Comparison of ENCODE assay signal across 8 cellular contexts in genomic region chr11:289706-290620, GRCh38. TPM values are rescaled to one million over a fixed set of nuclear protein-coding genes. Genes with fewer than 3 reads are reported as not detected.
DNase-seq lines count a peak whose midpoint lies in the region; ATAC-seq and TF ChIP-seq lines count a peak whose summit lies in the region.

No MANE protein-coding gene starts in this region.

- TF ChIP-seq CTCF in astrocyte of the spinal cord (IDR thresholded peaks at IDR 0.05; ENCODE audit: low read depth, low read length) (no peak), lower lobe of right lung (IDR thresholded peaks at IDR 0.05) (no peak), upper lobe of left lung (IDR thresholded peaks at IDR 0.05) (no peak)

- peak; percentile 43 for DNase-seq in activated T-cell treated with anti-CD3 and anti-CD28 coated beads, Interleukin-2, amount 50 U/mL, for 24 hours
- DNase-seq in activated T-cell treated with anti-CD3 and anti-CD28 coated beads for 4 hours (no peak), astrocyte of the spinal cord (ENCODE audit: low read depth, low spot score) (no peak), lower lobe of right lung (peak; percentile 46), upper lobe of left lung (peak; percentile 19 to 76)

- ATAC-seq in lower lobe of right lung (no peak), upper lobe of left lung (ENCODE audit: low FRiP score in 2 of 2) (no peak), HG03196 (IDR thresholded peaks at IDR 0.05; ENCODE audit: unreplicated experiment) (no peak), HG02798 (IDR thresholded peaks at IDR 0.05; ENCODE audit: poor library complexity, unreplicated experiment) (no peak), HG03159 (IDR thresholded peaks at IDR 0.05; ENCODE audit: unreplicated experiment) (no peak)

- intact Hi-C loops in lower lobe of right lung (cut with DNase I), result no loop called here

- no peak overlapping the region for H3K27ac Mint-ChIP-seq in activated T-cell treated with anti-CD3 and anti-CD28 coated beads, Interleukin-2, amount 50 U/mL, for 24 hours

- H3K4me3 Mint-ChIP-seq in activated T-cell treated with anti-CD3 and anti-CD28 coated beads, Interleukin-2, amount 50 U/mL, for 24 hours, result peak overlapping the region; percentile 66

- H3K4me1 Mint-ChIP-seq in activated T-cell treated with anti-CD3 and anti-CD28 coated beads, Interleukin-2, amount 50 U/mL, for 24 hours (ENCODE audit: low read depth), result peaks cover 22% of the 10 kb centered on the region

- peak overlapping the region; percentile 62 for H3K27ac ChIP-seq in lower lobe of right lung
- peak overlapping the region; percentile 81 to 91 (median 81) for H3K27ac ChIP-seq in upper lobe of left lung

- TF ChIP-seq EP300 in upper lobe of left lung (IDR thresholded peaks at IDR 0.05), result no peak

- H3K36me3 ChIP-seq in lower lobe of right lung, result peaks cover 22% of the 10 kb centered on the region
- H3K36me3 ChIP-seq in upper lobe of left lung, result peaks cover 0 to 32% (median 17%) of the 10 kb centered on the region in 4 donors

- H3K27me3 Mint-ChIP-seq in activated T-cell treated with anti-CD3 and anti-CD28 coated beads, Interleukin-2, amount 50 U/mL, for 24 hours, result peaks cover 8% of the 10 kb centered on the region

- H3K27me3 ChIP-seq in lower lobe of right lung (ENCODE audit: low read depth) (no peaks in the 10 kb centered on the region), upper lobe of left lung (no peaks in the 10 kb centered on the region)

- H3K9me3 ChIP-seq in lower lobe of right lung (no peaks in the 10 kb centered on the region), upper lobe of left lung (no peaks in the 10 kb centered on the region)

- H3K4me3 ChIP-seq in astrocyte of the spinal cord (ENCODE audit: low read depth, low read length) (peak overlapping the region; percentile 37), lower lobe of right lung (peak overlapping the region; percentile 77), upper lobe of left lung (peak overlapping the region in 3 of 4 donors; percentile 82 to 88 (median 83))

- H3K9me3 Mint-ChIP-seq in activated T-cell treated with anti-CD3 and anti-CD28 coated beads, Interleukin-2, amount 50 U/mL, for 24 hours, result no peaks in the 10 kb centered on the region

- H3K4me1 ChIP-seq in lower lobe of right lung, result peaks cover 21% of the 10 kb centered on the region
- peaks cover 14 to 25% (median 21%) of the 10 kb centered on the region in 4 donors for H3K4me1 ChIP-seq in upper lobe of left lung

- 82 to 92% methylated on average over 26 to 48 of the region's 48 CpGs for whole genome bisulfite sequencing in upper lobe of left lung, 2 donors

- in situ Hi-C loops in astrocyte of the spinal cord (cut with HindIII; ENCODE audit: low sequenced_read_pairs), result no loop called here

- TF ChIP-seq POLR2A in upper lobe of left lung (IDR thresholded peaks at IDR 0.05), result no peak

- peaks cover 15% of the 10 kb centered on the region for H3K36me3 Mint-ChIP-seq in activated T-cell treated with anti-CD3 and anti-CD28 coated beads, Interleukin-2, amount 50 U/mL, for 24 hours (ENCODE audit: low read depth)

RNA-seq across cellular contexts. Expression of gene PGGHG, which starts 1.0 kb away (rescaled TPM):
- total RNA-seq in lower lobe of right lung, result 163 TPM
- total RNA-seq in upper lobe of left lung, result 100 to 1,000 TPM in 2 of 6 donors, 10 to 100 TPM in 4; 34.1 to 535 (median 65.2) TPM

RNA-seq across cellular contexts. Expression of gene IFITM5, which starts 9.4 kb away (rescaled TPM):
- not detected for total RNA-seq in lower lobe of right lung
- total RNA-seq in upper lobe of left lung, result not detected

RNA-seq across cellular contexts. Expression of gene NLRP6, which starts 11.8 kb away (rescaled TPM):
- total RNA-seq in lower lobe of right lung, result 1.3 TPM
- 1 to 10 TPM; 1.3 to 7.3 (median 3.1) TPM for total RNA-seq in upper lobe of left lung

RNA-seq across cellular contexts. Expression of gene IFITM2, which starts 17.7 kb away (rescaled TPM):
- total RNA-seq in lower lobe of right lung (607 TPM), upper lobe of left lung (100 to 1,000 TPM; 113 to 704 (median 271) TPM)

RNA-seq across cellular contexts. Expression of gene IFITM1, which starts 23.9 kb away (rescaled TPM):
- 128 TPM for total RNA-seq in lower lobe of right lung
- 100 to 1,000 TPM in 1 of 6 donors, 10 to 100 TPM in 5; 16.8 to 119 (median 74.5) TPM for total RNA-seq in upper lobe of left lung

Comparison
In these comparisons a context has a peak if more than half of its experiments do, and no peak if none do; other contexts are left out.
1. DNase-seq: peak in activated T-cell treated with anti-CD3 and anti-CD28 coated beads, Interleukin-2, amount 50 U/mL, for 24 hours (single experiment), lower lobe of right lung (single experiment) and upper lobe of left lung (2 of 2); none in activated T-cell treated with anti-CD3 and anti-CD28 coated beads for 4 hours (single experiment) and astrocyte of the spinal cord (single experiment).
2. Peak in every context shown above with its lines, with median percentiles within 50 percentile points of each other: H3K4me3 ChIP-seq.